In the genomic region with DNA sequence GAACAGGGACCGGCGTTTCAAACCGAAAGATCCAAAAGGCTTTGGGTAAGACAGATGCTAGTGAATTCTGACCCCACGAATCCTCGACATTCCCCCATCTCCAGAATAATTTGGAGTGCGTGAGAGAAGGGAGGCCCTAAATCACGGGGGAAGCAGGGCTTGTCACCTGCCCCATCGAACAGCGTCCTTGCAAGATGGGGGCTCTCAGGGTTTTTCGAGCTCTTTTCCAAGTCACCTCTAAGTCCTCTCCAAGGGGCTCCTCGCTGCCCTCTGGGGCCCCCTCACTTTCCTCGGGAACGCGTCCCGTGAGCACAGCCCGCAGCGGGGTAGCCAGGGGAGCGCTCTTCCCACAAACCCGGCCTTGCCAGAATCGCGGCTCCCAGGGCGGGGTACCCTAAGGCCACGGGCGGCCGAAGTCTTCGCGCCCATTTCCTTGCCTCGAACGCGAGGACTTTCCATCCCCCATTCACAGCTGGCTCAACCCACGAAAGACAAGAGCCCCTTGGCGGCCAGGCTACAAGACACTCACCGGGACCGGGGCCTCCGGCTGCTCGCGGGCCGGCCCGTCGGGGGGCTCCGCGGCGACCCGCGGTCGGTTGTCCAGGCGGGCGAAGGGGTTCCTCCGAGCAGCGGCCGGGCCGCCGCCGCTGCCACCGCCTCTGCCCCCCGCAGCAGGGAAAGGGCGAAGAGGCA, we compare ENCODE assay signal across 8 cellular contexts. TPM values are rescaled to one million over a fixed set of nuclear protein-coding genes. Genes with fewer than 3 reads are reported as not detected.
DNase-seq lines count a peak whose midpoint lies in the region; ATAC-seq, FAIRE-seq and TF ChIP-seq lines count a peak whose summit lies in the region.

No MANE protein-coding gene starts in this region.

- H4K20me1 ChIP-seq in Karpas-422 (ENCODE audit: insufficient read depth, low read depth, low read length), result no peaks in the 10 kb centered on the region

- peak overlapping the region; percentile 65 for H3K27ac Mint-ChIP-seq in activated naive CD4-positive, alpha-beta T cell treated with anti-CD3 and anti-CD28 coated beads, Interleukin-2, amount 50 U/mL, for 24 hours
- peak overlapping the region; percentile 80 for H3K27ac Mint-ChIP-seq in activated CD8-positive, alpha-beta T cell treated with anti-CD3 and anti-CD28 coated beads for 36 hours

- H3K36me3 ChIP-seq in Karpas-422 (ENCODE audit: insufficient read depth, low read length) (peaks cover 10% of the 10 kb centered on the region; the same call in 1 of the 2 replicates), neuron (ENCODE audit: insufficient read depth, low read length) (peaks cover 31% of the 10 kb centered on the region)

- no peaks in the 10 kb centered on the region for H3K9me2 ChIP-seq in Karpas-422 (replicated peaks; ENCODE audit: insufficient read depth, low read length)

- ATAC-seq in activated CD8-positive, alpha-beta T cell treated with anti-CD3 and anti-CD28 coated beads for 36 hours, result peak; percentile 25

- H3K79me2 ChIP-seq in Karpas-422 (ENCODE audit: low read length), result peaks cover 33% of the 10 kb centered on the region

- H3K27me3 ChIP-seq in Karpas-422 (ENCODE audit: low read length) (no peaks in the 10 kb centered on the region), neuron (ENCODE audit: insufficient read depth, low read length) (no peaks in the 10 kb centered on the region)

- peak overlapping the region; percentile 89 for H3K4me3 Mint-ChIP-seq in activated naive CD4-positive, alpha-beta T cell treated with anti-CD3 and anti-CD28 coated beads, Interleukin-2, amount 50 U/mL, for 24 hours
- peak overlapping the region; percentile 93 for H3K4me3 Mint-ChIP-seq in activated CD8-positive, alpha-beta T cell treated with anti-CD3 and anti-CD28 coated beads for 36 hours

- no peak for TF ChIP-seq CTCF in activated CD8-positive, alpha-beta T cell treated with anti-CD3 and anti-CD28 coated beads for 36 hours (IDR thresholded peaks at IDR 0.05)

- H3K4me1 ChIP-seq in Karpas-422 (ENCODE audit: low read length) (peaks cover 19% of the 10 kb centered on the region), neuron (ENCODE audit: insufficient read depth, low read length) (peaks cover 11% of the 10 kb centered on the region)

- intact Hi-C loops in activated CD8-positive, alpha-beta T cell treated with anti-CD3 and anti-CD28 coated beads for 36 hours (cut with micrococcal nuclease), result no loop called here

- no peaks in the 10 kb centered on the region for H3K27me3 Mint-ChIP-seq in activated naive CD4-positive, alpha-beta T cell treated with anti-CD3 and anti-CD28 coated beads, Interleukin-2, amount 50 U/mL, for 24 hours
- H3K27me3 Mint-ChIP-seq in activated CD8-positive, alpha-beta T cell treated with anti-CD3 and anti-CD28 coated beads for 36 hours, result no peaks in the 10 kb centered on the region

- peak overlapping the region; percentile 95 for H3K9ac ChIP-seq in Karpas-422 (ENCODE audit: low read length)

- H2AFZ ChIP-seq in Karpas-422 (ENCODE audit: low read length) (peak overlapping the region; percentile 9; the same call in 1 of the 2 replicates), neuron (ENCODE audit: low read depth, low read length) (peak overlapping the region; percentile 95)

- peak overlapping the region; percentile 45; the same call in 1 of the 2 replicates for H3K27ac ChIP-seq in Karpas-422 (ENCODE audit: low read length)

- H3K9me3 ChIP-seq in Karpas-422 (ENCODE audit: low read length) (no peaks in the 10 kb centered on the region), neuron (ENCODE audit: low read length) (no peaks in the 10 kb centered on the region)

- H3K4me2 ChIP-seq in Karpas-422 (ENCODE audit: low read depth, low read length, poor library complexity, severe bottlenecking), result peak overlapping the region; percentile 90

- POLR2A ChIA-PET in activated CD8-positive, alpha-beta T cell treated with anti-CD3 and anti-CD28 coated beads for 36 hours (lab: Charles Lee), result interaction anchor here (0.5 to 2.6 kb wide), 11 partner anchors 14 to 57 kb away, joined by 3 to 24 read pairs (median 4); a partner anchor contains a TSS

- no peaks in the 10 kb centered on the region for H3K9me3 Mint-ChIP-seq in activated naive CD4-positive, alpha-beta T cell treated with anti-CD3 and anti-CD28 coated beads, Interleukin-2, amount 50 U/mL, for 24 hours
- no peaks in the 10 kb centered on the region for H3K9me3 Mint-ChIP-seq in activated CD8-positive, alpha-beta T cell treated with anti-CD3 and anti-CD28 coated beads for 36 hours

- H3K36me3 Mint-ChIP-seq in activated naive CD4-positive, alpha-beta T cell treated with anti-CD3 and anti-CD28 coated beads, Interleukin-2, amount 50 U/mL, for 24 hours, result no peaks in the 10 kb centered on the region
- H3K36me3 Mint-ChIP-seq in activated CD8-positive, alpha-beta T cell treated with anti-CD3 and anti-CD28 coated beads for 36 hours (ENCODE audit: low read depth), result peaks cover 17% of the 10 kb centered on the region

- FAIRE-seq in frontal cortex (lab: Jason Lieb, UNC), result no peak

- peaks cover 21% of the 10 kb centered on the region for H3K4me1 Mint-ChIP-seq in activated naive CD4-positive, alpha-beta T cell treated with anti-CD3 and anti-CD28 coated beads, Interleukin-2, amount 50 U/mL, for 24 hours
- peaks cover 15% of the 10 kb centered on the region for H3K4me1 Mint-ChIP-seq in activated CD8-positive, alpha-beta T cell treated with anti-CD3 and anti-CD28 coated beads for 36 hours (ENCODE audit: low read depth)

- no peak for DNase-seq in activated naive CD4-positive, alpha-beta T cell treated with Interleukin-2 at 50 U/mL for 16 hours
- peak; percentile 19 for DNase-seq in H4 (ENCODE audit: low spot score)
- peak; percentile 73 for DNase-seq in Karpas-422
- DNase-seq in activated CD8-positive, alpha-beta T cell treated with anti-CD3 and anti-CD28 coated beads for 36 hours, result peak; percentile 46
- DNase-seq in frontal cortex (ENCODE audit: low spot score in 2 of 2), result peak; percentile 28 to 33
- no peak for DNase-seq in T-helper 9 cell

- CTCF ChIA-PET in activated CD8-positive, alpha-beta T cell treated with anti-CD3 and anti-CD28 coated beads for 36 hours (lab: Charles Lee), result interaction anchor here (1.0 to 2.7 kb wide), 10 partner anchors 9 to 227 kb away, joined by 3 to 36 read pairs (median 4); no protein-coding TSS in a partner anchor

- H3K4me3 ChIP-seq in Karpas-422 (ENCODE audit: low read length) (peak overlapping the region; percentile 96), neuron (ENCODE audit: low read length) (peak overlapping the region; percentile 60)

RNA-seq across cellular contexts. Expression of a gene that starts 0.5 kb away (rescaled TPM):
- 76.5 and 87.3 TPM in 2 replicates for total RNA-seq in H4 (2014; rRNA removed; shearing (Covaris generic))
- total RNA-seq in Karpas-422 (2014; rRNA removed; shearing (Covaris generic); ENCODE audit: low replicate concordance), result 14.6 and 16.1 TPM in 2 replicates
- 10 to 100 TPM; 36.8 to 41.5 TPM for total RNA-seq in activated CD8-positive, alpha-beta T cell treated with anti-CD3 and anti-CD28 coated beads for 36 hours
- total RNA-seq in frontal cortex, result 24.5 TPM

RNA-seq across cellular contexts. Expression of a gene that starts 45.1 kb away (rescaled TPM):
- 222 and 434 TPM in 2 replicates for total RNA-seq in H4 (2014; rRNA removed; shearing (Covaris generic))
- total RNA-seq in Karpas-422 (2014; rRNA removed; shearing (Covaris generic); ENCODE audit: low replicate concordance), result 121 and 159 TPM in 2 replicates
- total RNA-seq in activated CD8-positive, alpha-beta T cell treated with anti-CD3 and anti-CD28 coated beads for 36 hours, result 100 to 1,000 TPM; 267 to 276 TPM
- 95.0 TPM for total RNA-seq in frontal cortex

RNA-seq across cellular contexts. Expression of a gene that starts 46.0 kb away (rescaled TPM):
- 96.9 and 163 TPM in 2 replicates for total RNA-seq in H4 (2014; rRNA removed; shearing (Covaris generic))
- total RNA-seq in Karpas-422 (2014; rRNA removed; shearing (Covaris generic); ENCODE audit: low replicate concordance), result 117 and 119 TPM in 2 replicates
- 100 to 1,000 TPM; 224 to 232 TPM for total RNA-seq in activated CD8-positive, alpha-beta T cell treated with anti-CD3 and anti-CD28 coated beads for 36 hours
- total RNA-seq in frontal cortex, result 83.2 TPM

RNA-seq across cellular contexts. Expression of a gene that starts 53.6 kb away (rescaled TPM):
- 13.6 and 15.8 TPM in 2 replicates for total RNA-seq in H4 (2014; rRNA removed; shearing (Covaris generic))
- total RNA-seq in Karpas-422 (2014; rRNA removed; shearing (Covaris generic); ENCODE audit: low replicate concordance), result 38.9 and 43.6 TPM in 2 replicates
- 10 to 100 TPM; 30.1 to 33.2 TPM for total RNA-seq in activated CD8-positive, alpha-beta T cell treated with anti-CD3 and anti-CD28 coated beads for 36 hours
- total RNA-seq in frontal cortex, result 68.9 TPM

RNA-seq across cellular contexts. Expression of a gene that starts 54.4 kb away (rescaled TPM):
- 19.7 and 27.4 TPM in 2 replicates for total RNA-seq in H4 (2014; rRNA removed; shearing (Covaris generic))
- total RNA-seq in Karpas-422 (2014; rRNA removed; shearing (Covaris generic); ENCODE audit: low replicate concordance), result 2.3 TPM in 2 replicates
- 1 to 10 TPM; 4.4 to 4.7 TPM for total RNA-seq in activated CD8-positive, alpha-beta T cell treated with anti-CD3 and anti-CD28 coated beads for 36 hours
- total RNA-seq in frontal cortex, result 73.8 TPM

Comparison
In these comparisons a context has a peak if more than half of its experiments do, and no peak if none do; other contexts are left out.
1. DNase-seq: peak in H4 (single experiment), Karpas-422 (single experiment), activated CD8-positive, alpha-beta T cell treated with anti-CD3 and anti-CD28 coated beads for 36 hours (single experiment) and frontal cortex (2 of 2); none in activated naive CD4-positive, alpha-beta T cell treated with Interleukin-2 at 50 U/mL for 16 hours (single experiment) and T-helper 9 cell (single experiment).